Comparison of ENCODE assay signal across 14 cellular contexts in genomic region chr7:79741684-79742083, GRCh38.
A peak's percentile ranks its signal among the peaks of the same experiment; 100 is the strongest.
DNase-seq lines count a peak whose midpoint lies in the region; ATAC-seq and TF ChIP-seq lines count a peak whose summit lies in the region.
"Had no signal": no experiment of that assay in that cellular context is flagged by ENCODE, and none has a peak within 500 bp of the region (broad histone marks: within the 10 kb centered on the region; RNA-seq: fewer than 3 reads in every experiment).

No MANE protein-coding gene starts in this region.

- peaks cover 1 to 3% of the 10 kb centered on the region in 2 donors for H3K9me3 Mint-ChIP-seq in activated T-cell treated with anti-CD3 and anti-CD28 coated beads, Interleukin-2, amount 50 U/mL, for 72 hours

- H3K36me3 Mint-ChIP-seq in activated T-cell treated with anti-CD3 and anti-CD28 coated beads, Interleukin-2, amount 50 U/mL, for 72 hours (ENCODE audit: insufficient read depth in 2 of 2), result no peaks in the 10 kb centered on the region
- H3K36me3 Mint-ChIP-seq: CD8-positive, alpha-beta T cell had no signal

- no peak overlapping the region for H3K4me3 ChIP-seq in BJ (ENCODE audit: low read depth, low read length)
- H3K4me3 ChIP-seq in LNCaP clone FGC (ENCODE audit: low read depth, low read length), result no peak overlapping the region
- H3K4me3 ChIP-seq in cardiac fibroblast (replicated peaks in 1 of 2; ENCODE audit: low read depth in 2 of 2, low read length in 2 of 2), result no peak overlapping the region
- H3K4me3 ChIP-seq in liver (ENCODE audit: low read depth in 1 of 3, low read length in 3 of 3), result no peak overlapping the region
- H3K4me3 ChIP-seq: mucosa of descending colon had no signal

- H3K27ac ChIP-seq in liver (ENCODE audit: low read depth in 1 of 2, low read length in 2 of 2), result no peak overlapping the region

- no peaks in the 10 kb centered on the region for H3K4me1 Mint-ChIP-seq in activated T-cell treated with anti-CD3 and anti-CD28 coated beads, Interleukin-2, amount 50 U/mL, for 72 hours (ENCODE audit: low read depth)

- CTCF ChIA-PET in BJ (lab: Yijun Ruan, JAX), result interaction anchor here (1.1 to 2.1 kb wide), 2 partner anchors 286 to 288 kb away, joined by 3 to 5 read pairs; partner anchors contain the start of gene MAGI2

- H3K9me3 ChIP-seq in liver (ENCODE audit: control insufficient read depth in 4 of 4, low read length in 3 of 4), result no peaks in the 10 kb centered on the region
- H3K9me3 ChIP-seq: mucosa of descending colon had no signal

- DNase-seq in BJ (ENCODE audit: low read depth) (no peak), LNCaP clone FGC (ENCODE audit: low read depth) (no peak), cardiac fibroblast (ENCODE audit: low read depth in 2 of 2) (peak; percentile 5 to 33), NCI-H2081 (lab: John Stamatoyannopoulos, UW) (no peak), LoVo (ENCODE audit: low spot score) (no peak)
- no peak for DNase-seq in activated T-cell treated with anti-CD3 and anti-CD28 coated beads, Interleukin-2, amount 50 U/mL, for 72 hours
- DNase-seq: activated CD8-positive, alpha-beta memory T cell treated with anti-CD3 and anti-CD28 coated beads for 24 hours; CD8-positive, alpha-beta T cell; effector memory CD4-positive, alpha-beta T cell; mucosa of descending colon; NCI-H446 had no signal

- H3K9ac ChIP-seq in liver (ENCODE audit: low read depth in 1 of 2, low read length in 2 of 2), result no peak overlapping the region

- POLR2A ChIA-PET in BJ (lab: Charles Lee), result no interaction called here

- no peaks in the 10 kb centered on the region for H3K27me3 ChIP-seq in BJ (ENCODE audit: control insufficient read depth, insufficient read depth, low read length)
- no peaks in the 10 kb centered on the region for H3K27me3 ChIP-seq in liver (ENCODE audit: control insufficient read depth in 4 of 4, insufficient read depth in 4 of 4, low read length in 3 of 4)

- H3K4me3 Mint-ChIP-seq in activated T-cell treated with anti-CD3 and anti-CD28 coated beads, Interleukin-2, amount 50 U/mL, for 72 hours, result no peak overlapping the region
- H3K4me3 Mint-ChIP-seq: CD8-positive, alpha-beta T cell had no signal

- H3K36me3 ChIP-seq in BJ (ENCODE audit: control insufficient read depth, insufficient read depth, low read length) (no peaks in the 10 kb centered on the region), liver (ENCODE audit: control insufficient read depth in 4 of 4, insufficient read depth in 3 of 4, low read depth in 1 of 4, low read length in 3 of 4) (no peaks in the 10 kb centered on the region)

- H3K27ac Mint-ChIP-seq in activated T-cell treated with anti-CD3 and anti-CD28 coated beads, Interleukin-2, amount 50 U/mL, for 72 hours, result no peak overlapping the region
- H3K27ac Mint-ChIP-seq: CD8-positive, alpha-beta T cell had no signal

- TF ChIP-seq CTCF in BJ (IDR thresholded peaks at IDR 0.05; ENCODE audit: insufficient read depth, low read depth, low read length) (0 out of 2 replicates have a peak, but pooled peaks have one; percentile 13), LNCaP clone FGC (IDR thresholded peaks at IDR 0.05; ENCODE audit: control insufficient read depth, extremely low read depth, insufficient read depth) (peak; percentile 37), cardiac fibroblast (IDR thresholded peaks at IDR 0.05; ENCODE audit: low read depth, low read length) (peak; percentile 34), liver (IDR thresholded peaks at IDR 0.05; ENCODE audit: low read depth, low read length, missing input control) (peak; percentile 47)

- H3K27me3 Mint-ChIP-seq in activated T-cell treated with anti-CD3 and anti-CD28 coated beads, Interleukin-2, amount 50 U/mL, for 72 hours (ENCODE audit: low read depth), result no peaks in the 10 kb centered on the region

- TF ChIP-seq RAD21 in liver (IDR thresholded peaks at IDR 0.05), result peak; percentile 68 to 71

- WGBS in liver, result 29% methylated on average over 3 of the region's 3 CpGs

- no peaks in the 10 kb centered on the region for H3K4me1 ChIP-seq in liver (ENCODE audit: control insufficient read depth in 4 of 4, insufficient read depth in 4 of 4, low read length in 3 of 4)

- ATAC-seq in HG03432 (IDR thresholded peaks at IDR 0.05; ENCODE audit: unreplicated experiment), result no peak
- no peak for ATAC-seq in activated T-cell treated with anti-CD3 and anti-CD28 coated beads, Interleukin-2, amount 50 U/mL, for 72 hours (replicated peaks in 1 of 2)
- ATAC-seq: CD8-positive, alpha-beta T cell; mucosa of descending colon; Right ventricle myocardium inferior had no signal

TF ChIP-seq in liver, 16 proteins besides CTCF, POLR2A, EP300 and RAD21:
- TF ChIP-seq ATF3 (IDR thresholded peaks at IDR 0.05) (no peak), HNF4G (IDR thresholded peaks at IDR 0.05) (no peak), RXRA (IDR thresholded peaks at IDR 0.05) (no peak), FOXA2 (IDR thresholded peaks at IDR 0.05) (no peak), GABPA (IDR thresholded peaks at IDR 0.05 in 1 of 2, conservative IDR thresholded peaks at IDR 0.05 in 1 of 2) (no peak), SP1 (IDR thresholded peaks at IDR 0.05) (no peak), FOXA1 (IDR thresholded peaks at IDR 0.05) (no peak), MAX (IDR thresholded peaks at IDR 0.05) (no peak), YY1 (IDR thresholded peaks at IDR 0.05) (no peak), ZBTB33 (IDR thresholded peaks at IDR 0.05) (no peak), EGR1 (IDR thresholded peaks at IDR 0.05; ENCODE audit: low read depth in 2 of 2) (no peak), REST (IDR thresholded peaks at IDR 0.05) (no peak), TAF1 (conservative IDR thresholded peaks at IDR 0.05) (no peak)

Comparison
In these comparisons a context has a peak if more than half of its experiments do, and no peak if none do; other contexts are left out.
1. DNase-seq: peak in cardiac fibroblast (2 of 2); none in BJ (single experiment), LNCaP clone FGC (single experiment), NCI-H2081 (0 of 2), LoVo (single experiment) and activated T-cell treated with anti-CD3 and anti-CD28 coated beads, Interleukin-2, amount 50 U/mL, for 72 hours (0 of 2).
2. Peak in every context shown above with its lines, with median percentiles within 50 percentile points of each other: CTCF ChIP-seq.